In genomic region chr3:47421741-47422649, GRCh38 we compare ENCODE assay signal across 8 cellular contexts. TPM values are rescaled to one million over a fixed set of nuclear protein-coding genes. Genes with fewer than 3 reads are reported as not detected.
DNase-seq lines count a peak whose midpoint lies in the region; ATAC-seq lines count a peak whose summit lies in the region.

No MANE protein-coding gene starts in this region.

- no peak overlapping the region for H3K4me3 ChIP-seq in SK-N-MC
- peak overlapping the region; percentile 27 to 53 for H3K4me3 ChIP-seq in duodenal mucosa (ENCODE audit: low read depth in 1 of 2, low read length in 2 of 2)
- H3K4me3 ChIP-seq in naive thymus-derived CD4-positive, alpha-beta T cell (ENCODE audit: low read length), result no peak overlapping the region

- H3K36me3 ChIP-seq in SK-N-MC (ENCODE audit: insufficient read depth, low read length) (no peaks in the 10 kb centered on the region; the same call in 1 of the 2 replicates), duodenal mucosa (ENCODE audit: control insufficient read depth in 1 of 2, insufficient read depth in 2 of 2, low read length in 2 of 2) (peaks cover 15 to 58% of the 10 kb centered on the region in 2 donors)
- H3K36me3 ChIP-seq in naive thymus-derived CD4-positive, alpha-beta T cell (ENCODE audit: control insufficient read depth in 2 of 3, insufficient read depth in 3 of 3, low read length in 3 of 3), result peaks cover 0 to 72% (median 10%) of the 10 kb centered on the region in 3 experiments

- POLR2A ChIA-PET in naive thymus-derived CD4-positive, alpha-beta T cell (lab: Charles Lee), result interaction anchor here (0.6 to 2.8 kb wide), 5 partner anchors 12 to 92 kb away, joined by 3 to 21 read pairs (median 5); partner anchors contain the start of genes ELP6 and SCAP

- no peaks in the 10 kb centered on the region for H3K27me3 ChIP-seq in duodenal mucosa (ENCODE audit: control insufficient read depth in 1 of 2, insufficient read depth in 2 of 2, low read length in 2 of 2)
- no peaks in the 10 kb centered on the region for H3K27me3 ChIP-seq in naive thymus-derived CD4-positive, alpha-beta T cell (ENCODE audit: control insufficient read depth in 2 of 2, insufficient read depth in 2 of 2, low read length in 2 of 2)

- H3K27me3 Mint-ChIP-seq in naive thymus-derived CD4-positive, alpha-beta T cell, result no peaks in the 10 kb centered on the region

- H3K9ac ChIP-seq in SK-N-MC (ENCODE audit: insufficient read length) (no peak overlapping the region), duodenal mucosa (ENCODE audit: low read depth in 1 of 2, low read length in 2 of 2) (peak overlapping the region; percentile 44 to 54)

- peaks cover 0 to 22% (median 10%) of the 10 kb centered on the region in 7 donors for H3K4me1 Mint-ChIP-seq in naive thymus-derived CD4-positive, alpha-beta T cell

- peak overlapping the region; percentile 90 to 100 (median 99) for H3K27ac Mint-ChIP-seq in naive thymus-derived CD4-positive, alpha-beta T cell

- peaks cover 0 to 13% (median 8%) of the 10 kb centered on the region in 5 donors for H3K36me3 Mint-ChIP-seq in naive thymus-derived CD4-positive, alpha-beta T cell

- ATAC-seq in naive thymus-derived CD4-positive, alpha-beta T cell, result no peak
- ATAC-seq in GM19324 (IDR thresholded peaks at IDR 0.05; ENCODE audit: low FRiP score, unreplicated experiment), result no peak

- H3K27ac ChIP-seq in SK-N-MC (peak overlapping the region; percentile 70), duodenal mucosa (ENCODE audit: low read depth, low read length) (peak overlapping the region; percentile 10)
- peak overlapping the region; percentile 79 for H3K27ac ChIP-seq in naive thymus-derived CD4-positive, alpha-beta T cell (ENCODE audit: low read depth, low read length)

- H3K4me1 ChIP-seq in duodenal mucosa (ENCODE audit: control insufficient read depth in 1 of 2, insufficient read depth in 2 of 2, low read length in 2 of 2), result peaks cover 46 to 51% of the 10 kb centered on the region in 2 donors
- H3K4me1 ChIP-seq in naive thymus-derived CD4-positive, alpha-beta T cell (ENCODE audit: control insufficient read depth in 2 of 2, insufficient read depth in 2 of 2, low read length in 2 of 2), result peaks cover 8 to 15% of the 10 kb centered on the region in 2 donors

- no peaks in the 10 kb centered on the region for H3K9me3 Mint-ChIP-seq in naive thymus-derived CD4-positive, alpha-beta T cell

- no peaks in the 10 kb centered on the region for H3K9me3 ChIP-seq in SK-N-MC (ENCODE audit: low read depth, low read length)
- no peaks in the 10 kb centered on the region for H3K9me3 ChIP-seq in duodenal mucosa (ENCODE audit: control insufficient read depth in 1 of 2, low read length in 2 of 2)
- no peaks in the 10 kb centered on the region for H3K9me3 ChIP-seq in naive thymus-derived CD4-positive, alpha-beta T cell (ENCODE audit: control insufficient read depth in 2 of 3, low read length in 3 of 3)

- CTCF ChIA-PET in naive thymus-derived CD4-positive, alpha-beta T cell (lab: Charles Lee), result interaction anchor here (0.6 to 2.4 kb wide), 12 partner anchors 8 to 1664 kb away, joined by 3 to 38 read pairs (median 3); partner anchors contain the start of genes ELP6 and SCAP

- intact Hi-C loops in naive thymus-derived CD4-positive, alpha-beta T cell (cut with micrococcal nuclease), result loop anchor here (1.0 to 5.0 kb wide), 8 partner anchors 42 to 568 kb away; partner anchors contain the start of genes DHX30 (in 2 of the 2), ELP6 (in 2 of the 2), SCAP (in 1 of the 2) and SETD2 (in 1 of the 2)

- peak overlapping the region in 6 of 10 donors; percentile 56 to 86 (median 78) for H3K4me3 Mint-ChIP-seq in naive thymus-derived CD4-positive, alpha-beta T cell

- peak; percentile 23 for DNase-seq in activated T-cell treated with anti-CD3 and anti-CD28 coated beads for 48 hours (ENCODE audit: low read depth)
- no peak for DNase-seq in activated T-cell treated with anti-CD3 and anti-CD28 coated beads for 4 hours
- DNase-seq in SK-N-MC (ENCODE audit: low read depth, low spot score), result no peak
- no peak for DNase-seq in naive thymus-derived CD4-positive, alpha-beta T cell
- no peak for DNase-seq in globus pallidus (ENCODE audit: low spot score)
- no peak for DNase-seq in inferior parietal cortex (ENCODE audit: extremely low spot score)

RNA-seq across cellular contexts. Expression of gene PTPN23, which starts 41.2 kb away (rescaled TPM):
- total RNA-seq in naive thymus-derived CD4-positive, alpha-beta T cell, result 10 to 100 TPM; 35.8 to 51.2 (median 38.5) TPM
- polyA plus RNA-seq in naive thymus-derived CD4-positive, alpha-beta T cell, result 1 to 10 TPM; 1.4 to 4.0 TPM

RNA-seq across cellular contexts. Expression of gene SCAP, which starts 53.7 kb away (rescaled TPM):
- total RNA-seq in naive thymus-derived CD4-positive, alpha-beta T cell, result 10 to 100 TPM; 80.6 to 95.4 (median 92.9) TPM
- polyA plus RNA-seq in naive thymus-derived CD4-positive, alpha-beta T cell, result 10 to 100 TPM; 34.5 to 70.6 TPM

Comparison
In these comparisons a context has a peak if more than half of its experiments do, and no peak if none do; other contexts are left out.
1. H3K27ac ChIP-seq: peak in every context shown above with its lines; median percentile 79 in naive thymus-derived CD4-positive, alpha-beta T cell; 70 in SK-N-MC; 10 in duodenal mucosa.
2. H3K4me3 ChIP-seq: peak in duodenal mucosa (2 of 2); none in SK-N-MC (single experiment) and naive thymus-derived CD4-positive, alpha-beta T cell (single experiment).